In genomic region chr3:80278056-80278455, GRCh38 we compare ENCODE assay signal across 27 cellular contexts.
"Had no signal": no experiment of that assay in that cellular context is flagged by ENCODE, and none has a peak within 500 bp of the region (broad histone marks: within the 10 kb centered on the region; RNA-seq: fewer than 3 reads in every experiment).

No MANE protein-coding gene starts in this region.

- H3K4me3 Mint-ChIP-seq: effector memory CD8-positive, alpha-beta T cell; naive thymus-derived CD8-positive, alpha-beta T cell; neural crest cell; stimulated activated naive CD8-positive, alpha-beta T cell treated with anti-CD3 and anti-CD28 coated beads, Interleukin-15, amount 100 ng/mL, for 72 hours had no signal

- H3K79me2 ChIP-seq: parathyroid adenoma had no signal

- H3K36me3 Mint-ChIP-seq: naive thymus-derived CD8-positive, alpha-beta T cell had no signal

- H3K9me3 ChIP-seq: esophagus squamous epithelium, right lobe of liver, suprapubic skin, transverse colon, upper lobe of right lung, vagina had no signal

- DNase-seq: dermis blood vessel endothelial cell; effector memory CD8-positive, alpha-beta T cell; erythroblast; esophagus squamous epithelium; foreskin melanocyte; hippocampal formation; left cardiac atrium; left lung; mesenchymal stem cell; midbrain; naive thymus-derived CD8-positive, alpha-beta T cell; right lobe of liver; stimulated activated CD4-positive, alpha-beta T cell treated with anti-CD3 and anti-CD28 coated beads, Interleukin-12 subunit alpha, Interleukin-12 subunit beta, amount 100 ng/mL, for 4 hours; stimulated activated CD4-positive, alpha-beta T cell treated with anti-CD3 and anti-CD28 coated beads, Interleukin-1b, Interleukin-23, amount 100 ng/mL, for 48 hours; stimulated activated CD4-positive, alpha-beta T cell treated with anti-CD3 and anti-CD28 coated beads, Interleukin-4, amount 100 ng/mL, for 1 hour; stimulated activated CD8-positive, alpha-beta memory T cell treated with anti-CD3 and anti-CD28 coated beads, Interleukin-4, amount 100 ng/mL, for 48 hours; stimulated activated naive CD4-positive, alpha-beta T cell; stimulated activated naive CD8-positive, alpha-beta T cell treated with anti-CD3 and anti-CD28 coated beads, Interleukin-15, amount 100 ng/mL, for 72 hours; transverse colon; upper lobe of right lung had no signal

- ATAC-seq: effector memory CD8-positive, alpha-beta T cell; left cardiac atrium; left lung; naive thymus-derived CD8-positive, alpha-beta T cell; right lobe of liver; stimulated activated naive CD8-positive, alpha-beta T cell treated with anti-CD3 and anti-CD28 coated beads, Interleukin-15, amount 100 ng/mL, for 72 hours; upper lobe of right lung had no signal

- H3K4me1 Mint-ChIP-seq: naive thymus-derived CD8-positive, alpha-beta T cell; neural crest cell; stimulated activated naive CD8-positive, alpha-beta T cell treated with anti-CD3 and anti-CD28 coated beads, Interleukin-15, amount 100 ng/mL, for 72 hours had no signal

- H3K27me3 Mint-ChIP-seq: effector memory CD8-positive, alpha-beta T cell; naive thymus-derived CD8-positive, alpha-beta T cell; progenitor cell of endocrine pancreas; stimulated activated naive CD8-positive, alpha-beta T cell treated with anti-CD3 and anti-CD28 coated beads, Interleukin-15, amount 100 ng/mL, for 72 hours had no signal

- H3K9ac ChIP-seq: parathyroid adenoma had no signal

- H3K27ac ChIP-seq: coronary artery, esophagus squamous epithelium, left lung, parathyroid adenoma, right lobe of liver, suprapubic skin, transverse colon, upper lobe of right lung, vagina had no signal

- H3K4me1 ChIP-seq: esophagus squamous epithelium, left lung, parathyroid adenoma, right lobe of liver, suprapubic skin, transverse colon, upper lobe of right lung, vagina had no signal

- H3K36me3 ChIP-seq: esophagus squamous epithelium, left lung, right lobe of liver, suprapubic skin, transverse colon, upper lobe of right lung, vagina had no signal

- H3K27ac Mint-ChIP-seq: effector memory CD8-positive, alpha-beta T cell; naive thymus-derived CD8-positive, alpha-beta T cell; progenitor cell of endocrine pancreas; stimulated activated naive CD8-positive, alpha-beta T cell treated with anti-CD3 and anti-CD28 coated beads, Interleukin-15, amount 100 ng/mL, for 72 hours had no signal

- H3K4me2 ChIP-seq: smooth muscle cell had no signal

- H2AFZ ChIP-seq: parathyroid adenoma had no signal

- H3K4me3 ChIP-seq: coronary artery, esophagus squamous epithelium, left lung, right lobe of liver, smooth muscle cell, suprapubic skin, transverse colon, upper lobe of right lung, vagina had no signal

- H3K27me3 ChIP-seq: esophagus squamous epithelium, left lung, right lobe of liver, suprapubic skin, transverse colon, upper lobe of right lung, vagina had no signal
